In genomic region chr11:119518746-119519382, GRCh38 we compare ENCODE assay signal across 11 cellular contexts.
DNase-seq lines count a peak whose midpoint lies in the region; ATAC-seq and TF ChIP-seq lines count a peak whose summit lies in the region.
"Had no signal": no experiment of that assay in that cellular context is flagged by ENCODE, and none has a peak within 500 bp of the region (broad histone marks: within the 10 kb centered on the region; RNA-seq: fewer than 3 reads in every experiment).

No MANE protein-coding gene starts in this region.

- TF ChIP-seq POLR2A in transverse colon (IDR thresholded peaks at IDR 0.05), result no peak

- H3K4me1 Mint-ChIP-seq in activated CD4-positive, alpha-beta T cell treated with anti-CD3 and anti-CD28 coated beads, Interleukin-2, amount 10 ng/mL, durations not matched to agents 7 days and 5 days, result no peaks in the 10 kb centered on the region
- H3K4me1 Mint-ChIP-seq in nephron progenitor cell, result no peaks in the 10 kb centered on the region

- H3K36me3 Mint-ChIP-seq in activated CD4-positive, alpha-beta T cell treated with anti-CD3 and anti-CD28 coated beads, Interleukin-2, amount 10 ng/mL, durations not matched to agents 7 days and 5 days (ENCODE audit: low read depth), result no peaks in the 10 kb centered on the region
- H3K36me3 Mint-ChIP-seq in nephron progenitor cell (ENCODE audit: low read depth), result no peaks in the 10 kb centered on the region

- no peaks in the 10 kb centered on the region for H3K4me1 ChIP-seq in transverse colon
- H3K4me1 ChIP-seq: BE2C, heart left ventricle had no signal

- WGBS in transverse colon (ENCODE audit: low coverage in 1 of 2), 2 donors, result 52 to 59% methylated on average over 4 to 11 of the region's 11 CpGs

- ATAC-seq in HG03135 (IDR thresholded peaks at IDR 0.05; ENCODE audit: unreplicated experiment), result no peak
- ATAC-seq in GM19351 (IDR thresholded peaks at IDR 0.05; ENCODE audit: unreplicated experiment), result no peak
- ATAC-seq: heart left ventricle had no signal

- intact Hi-C loops in transverse colon (cut with DNase I; ENCODE audit: low total_unique reads), result no loop called here

- POLR2A ChIA-PET in activated CD4-positive, alpha-beta T cell treated with anti-CD3 and anti-CD28 coated beads, Interleukin-2, amount 10 ng/mL, durations not matched to agents 7 days and 5 days (lab: Charles Lee), result no interaction called here

- no peak overlapping the region for H3K27ac Mint-ChIP-seq in activated CD4-positive, alpha-beta T cell treated with anti-CD3 and anti-CD28 coated beads, Interleukin-2, amount 10 ng/mL, durations not matched to agents 7 days and 5 days
- H3K27ac Mint-ChIP-seq in nephron progenitor cell, result no peak overlapping the region

- no peak overlapping the region for H3K27ac ChIP-seq in transverse colon
- H3K27ac ChIP-seq: heart left ventricle had no signal

- in situ Hi-C loops in transverse colon (cut with MboI; ENCODE audit: low pct_ligation_motif_present in 1 of 4, low pct_unique_long_range_greater_than_20kb in 1 of 4, low sequenced_read_pairs in 3 of 4), result no loop called here

- H3K27me3 Mint-ChIP-seq in activated CD4-positive, alpha-beta T cell treated with anti-CD3 and anti-CD28 coated beads, Interleukin-2, amount 10 ng/mL, durations not matched to agents 7 days and 5 days, result peaks cover 2% of the 10 kb centered on the region
- H3K27me3 Mint-ChIP-seq in nephron progenitor cell (ENCODE audit: low read depth, poor library complexity), result peaks cover 27% of the 10 kb centered on the region

- TF ChIP-seq CTCF in choroid plexus epithelial cell (conservative IDR thresholded peaks at IDR 0.05; ENCODE audit: low read depth, low read length), result no peak
- no peak for TF ChIP-seq CTCF in nephron progenitor cell (IDR thresholded peaks at IDR 0.05)
- no peak for TF ChIP-seq CTCF in transverse colon (IDR thresholded peaks at IDR 0.05)

- CTCF ChIA-PET in activated CD4-positive, alpha-beta T cell treated with anti-CD3 and anti-CD28 coated beads, Interleukin-2, amount 10 ng/mL, durations not matched to agents 7 days and 5 days (lab: Charles Lee), result interaction anchor here (0.8 kb wide), 1 partner anchor 15 kb away, joined by 4 read pairs; no protein-coding TSS in a partner anchor

- no peak overlapping the region for H3K4me3 ChIP-seq in choroid plexus epithelial cell (ENCODE audit: low read depth, low read length)
- no peak overlapping the region for H3K4me3 ChIP-seq in transverse colon
- H3K4me3 ChIP-seq: heart left ventricle had no signal

- no peaks in the 10 kb centered on the region for H3K9me3 Mint-ChIP-seq in activated CD4-positive, alpha-beta T cell treated with anti-CD3 and anti-CD28 coated beads, Interleukin-2, amount 10 ng/mL, durations not matched to agents 7 days and 5 days
- H3K9me3 Mint-ChIP-seq in nephron progenitor cell, result no peaks in the 10 kb centered on the region

- no peak for TF ChIP-seq EP300 in transverse colon (IDR thresholded peaks at IDR 0.05; ENCODE audit: low read depth)

- peak; percentile 12 for DNase-seq in activated CD4-positive, alpha-beta T cell treated with anti-CD3 and anti-CD28 coated beads, Interleukin-2, amount 10 ng/mL, durations not matched to agents 7 days and 5 days
- DNase-seq in activated CD4-positive, alpha-beta T cell treated with anti-CD3 and anti-CD28 coated beads for 1 hour, result no peak
- peak; percentile 21 for DNase-seq in NAMALWA (ENCODE audit: low spot score)
- peak; percentile 53 for DNase-seq in choroid plexus epithelial cell (ENCODE audit: low read depth)
- peak; percentile 81 for DNase-seq in nephron progenitor cell
- no peak for DNase-seq in transverse colon
- DNase-seq: BE2C, NCI-H1105 had no signal

- no peak overlapping the region for H3K4me3 Mint-ChIP-seq in activated CD4-positive, alpha-beta T cell treated with anti-CD3 and anti-CD28 coated beads, Interleukin-2, amount 10 ng/mL, durations not matched to agents 7 days and 5 days
- no peak overlapping the region for H3K4me3 Mint-ChIP-seq in nephron progenitor cell

- peaks cover 2% of the 10 kb centered on the region for H3K27me3 ChIP-seq in transverse colon
- H3K27me3 ChIP-seq: BE2C had no signal

- H3K9me3 ChIP-seq in transverse colon, result no peaks in the 10 kb centered on the region
- H3K9me3 ChIP-seq: BE2C, heart left ventricle had no signal

- H3K36me3 ChIP-seq in transverse colon, result no peaks in the 10 kb centered on the region
- H3K36me3 ChIP-seq: BE2C, heart left ventricle had no signal

Comparison
In these comparisons a context has a peak if more than half of its experiments do, and no peak if none do; other contexts are left out.
1. DNase-seq: peak in activated CD4-positive, alpha-beta T cell treated with anti-CD3 and anti-CD28 coated beads, Interleukin-2, amount 10 ng/mL, durations not matched to agents 7 days and 5 days (single experiment), NAMALWA (single experiment), choroid plexus epithelial cell (single experiment) and nephron progenitor cell (single experiment); none in activated CD4-positive, alpha-beta T cell treated with anti-CD3 and anti-CD28 coated beads for 1 hour (single experiment) and transverse colon (single experiment).